1 cellular context compared by ENCODE assay signal in the genomic region with DNA sequence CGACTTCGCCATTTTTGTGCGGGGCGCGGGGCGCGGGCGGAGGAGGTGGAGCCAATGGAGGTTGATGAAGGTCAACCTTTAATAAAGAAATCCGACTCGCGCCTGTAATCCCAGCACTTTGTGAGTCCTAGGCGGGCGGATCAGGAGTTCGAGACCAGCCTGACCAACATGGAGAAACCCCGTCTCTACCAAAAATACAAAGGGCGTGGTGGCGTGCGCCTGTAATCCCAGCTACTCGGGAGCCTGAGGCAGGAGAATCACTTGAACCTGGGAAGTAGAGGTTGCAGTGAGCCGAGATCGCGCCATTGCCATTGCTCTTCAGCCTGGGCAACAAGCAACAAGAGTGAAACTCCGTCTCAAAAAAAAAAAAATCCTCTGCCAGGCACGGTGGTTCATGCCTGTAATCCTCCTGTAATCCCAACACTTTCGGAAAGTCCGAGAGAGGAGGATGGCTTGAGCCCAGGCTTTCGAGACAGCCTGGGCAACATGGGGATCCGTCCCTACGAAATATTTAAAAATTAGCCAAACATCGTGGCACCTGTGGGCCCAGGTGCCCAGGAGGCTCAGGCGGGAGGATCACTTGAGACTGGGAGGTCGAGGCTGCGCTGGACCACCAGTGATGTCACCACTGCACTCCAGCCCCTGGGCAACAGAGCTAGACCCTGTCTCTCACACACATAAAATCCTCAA.
TF ChIP-seq lines count a peak whose summit lies in the region.

No MANE protein-coding gene starts in this region.

TF ChIP-seq in HepG2, 621 proteins besides CTCF, POLR2A, EP300 and RAD21 (continued from another document):
- TF ChIP-seq, protein P1, sequence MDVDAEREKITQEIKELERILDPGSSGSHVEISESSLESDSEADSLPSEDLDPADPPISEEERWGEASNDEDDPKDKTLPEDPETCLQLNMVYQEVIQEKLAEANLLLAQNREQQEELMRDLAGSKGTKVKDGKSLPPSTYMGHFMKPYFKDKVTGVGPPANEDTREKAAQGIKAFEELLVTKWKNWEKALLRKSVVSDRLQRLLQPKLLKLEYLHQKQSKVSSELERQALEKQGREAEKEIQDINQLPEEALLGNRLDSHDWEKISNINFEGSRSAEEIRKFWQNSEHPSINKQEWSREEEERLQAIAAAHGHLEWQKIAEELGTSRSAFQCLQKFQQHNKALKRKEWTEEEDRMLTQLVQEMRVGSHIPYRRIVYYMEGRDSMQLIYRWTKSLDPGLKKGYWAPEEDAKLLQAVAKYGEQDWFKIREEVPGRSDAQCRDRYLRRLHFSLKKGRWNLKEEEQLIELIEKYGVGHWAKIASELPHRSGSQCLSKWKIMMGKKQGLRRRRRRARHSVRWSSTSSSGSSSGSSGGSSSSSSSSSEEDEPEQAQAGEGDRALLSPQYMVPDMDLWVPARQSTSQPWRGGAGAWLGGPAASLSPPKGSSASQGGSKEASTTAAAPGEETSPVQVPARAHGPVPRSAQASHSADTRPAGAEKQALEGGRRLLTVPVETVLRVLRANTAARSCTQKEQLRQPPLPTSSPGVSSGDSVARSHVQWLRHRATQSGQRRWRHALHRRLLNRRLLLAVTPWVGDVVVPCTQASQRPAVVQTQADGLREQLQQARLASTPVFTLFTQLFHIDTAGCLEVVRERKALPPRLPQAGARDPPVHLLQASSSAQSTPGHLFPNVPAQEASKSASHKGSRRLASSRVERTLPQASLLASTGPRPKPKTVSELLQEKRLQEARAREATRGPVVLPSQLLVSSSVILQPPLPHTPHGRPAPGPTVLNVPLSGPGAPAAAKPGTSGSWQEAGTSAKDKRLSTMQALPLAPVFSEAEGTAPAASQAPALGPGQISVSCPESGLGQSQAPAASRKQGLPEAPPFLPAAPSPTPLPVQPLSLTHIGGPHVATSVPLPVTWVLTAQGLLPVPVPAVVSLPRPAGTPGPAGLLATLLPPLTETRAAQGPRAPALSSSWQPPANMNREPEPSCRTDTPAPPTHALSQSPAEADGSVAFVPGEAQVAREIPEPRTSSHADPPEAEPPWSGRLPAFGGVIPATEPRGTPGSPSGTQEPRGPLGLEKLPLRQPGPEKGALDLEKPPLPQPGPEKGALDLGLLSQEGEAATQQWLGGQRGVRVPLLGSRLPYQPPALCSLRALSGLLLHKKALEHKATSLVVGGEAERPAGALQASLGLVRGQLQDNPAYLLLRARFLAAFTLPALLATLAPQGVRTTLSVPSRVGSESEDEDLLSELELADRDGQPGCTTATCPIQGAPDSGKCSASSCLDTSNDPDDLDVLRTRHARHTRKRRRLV (CRISPR knock-in tag; IDR thresholded peaks at IDR 0.05): 0 out of 2 replicates have a peak, but pooled peaks have one; percentile 12
- TF ChIP-seq ZSCAN29 (CRISPR knock-in tag; conservative IDR thresholded peaks at IDR 0.05): 0 out of 2 replicates have a peak, but pooled peaks have one; percentile 66
- TF ChIP-seq, protein P2, sequence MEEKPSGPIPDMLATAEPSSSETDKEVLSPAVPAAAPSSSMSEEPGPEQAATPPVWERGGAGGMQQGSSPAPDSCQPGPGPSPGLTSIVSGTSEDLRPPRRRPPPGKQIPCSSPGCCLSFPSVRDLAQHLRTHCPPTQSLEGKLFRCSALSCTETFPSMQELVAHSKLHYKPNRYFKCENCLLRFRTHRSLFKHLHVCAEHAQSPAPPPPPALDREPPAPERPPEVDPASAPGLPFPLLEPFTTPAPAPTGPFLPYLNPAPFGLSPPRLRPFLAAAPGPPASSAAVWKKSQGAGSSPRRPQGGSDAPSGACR (CRISPR knock-in tag; IDR thresholded peaks at IDR 0.05): peak; percentile 96
- TF ChIP-seq ZNF292 (CRISPR knock-in tag; IDR thresholded peaks at IDR 0.05; ENCODE audit: borderline replicate concordance, low read depth): no peak
- TF ChIP-seq, protein P3, sequence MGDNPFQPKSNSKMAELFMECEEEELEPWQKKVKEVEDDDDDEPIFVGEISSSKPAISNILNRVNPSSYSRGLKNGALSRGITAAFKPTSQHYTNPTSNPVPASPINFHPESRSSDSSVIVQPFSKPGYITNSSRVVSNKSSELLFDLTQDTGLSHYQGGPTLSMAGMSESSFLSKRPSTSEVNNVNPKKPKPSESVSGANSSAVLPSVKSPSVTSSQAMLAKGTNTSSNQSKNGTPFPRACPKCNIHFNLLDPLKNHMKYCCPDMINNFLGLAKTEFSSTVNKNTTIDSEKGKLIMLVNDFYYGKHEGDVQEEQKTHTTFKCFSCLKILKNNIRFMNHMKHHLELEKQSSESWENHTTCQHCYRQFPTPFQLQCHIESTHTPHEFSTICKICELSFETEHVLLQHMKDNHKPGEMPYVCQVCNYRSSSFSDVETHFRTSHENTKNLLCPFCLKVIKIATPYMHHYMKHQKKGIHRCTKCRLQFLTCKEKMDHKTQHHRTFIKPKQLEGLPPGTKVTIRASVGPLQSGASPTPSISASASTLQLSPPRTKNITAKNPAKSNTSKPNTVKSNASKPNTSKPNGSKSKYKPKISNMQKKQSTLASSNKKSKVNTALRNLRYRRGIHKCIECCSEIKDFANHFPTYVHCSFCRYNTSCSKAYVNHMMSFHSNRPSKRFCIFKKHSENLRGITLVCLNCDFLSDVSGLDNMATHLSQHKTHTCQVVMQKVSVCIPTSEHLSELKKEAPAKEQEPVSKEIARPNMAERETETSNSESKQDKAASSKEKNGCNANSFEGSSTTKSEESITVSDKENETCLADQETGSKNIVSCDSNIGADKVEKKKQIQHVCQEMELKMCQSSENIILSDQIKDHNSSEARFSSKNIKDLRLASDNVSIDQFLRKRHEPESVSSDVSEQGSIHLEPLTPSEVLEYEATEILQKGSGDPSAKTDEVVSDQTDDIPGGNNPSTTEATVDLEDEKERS (CRISPR knock-in tag; IDR thresholded peaks at IDR 0.05): 0 out of 2 replicates have a peak, but pooled peaks have one; percentile 11
- TF ChIP-seq, protein P4, sequence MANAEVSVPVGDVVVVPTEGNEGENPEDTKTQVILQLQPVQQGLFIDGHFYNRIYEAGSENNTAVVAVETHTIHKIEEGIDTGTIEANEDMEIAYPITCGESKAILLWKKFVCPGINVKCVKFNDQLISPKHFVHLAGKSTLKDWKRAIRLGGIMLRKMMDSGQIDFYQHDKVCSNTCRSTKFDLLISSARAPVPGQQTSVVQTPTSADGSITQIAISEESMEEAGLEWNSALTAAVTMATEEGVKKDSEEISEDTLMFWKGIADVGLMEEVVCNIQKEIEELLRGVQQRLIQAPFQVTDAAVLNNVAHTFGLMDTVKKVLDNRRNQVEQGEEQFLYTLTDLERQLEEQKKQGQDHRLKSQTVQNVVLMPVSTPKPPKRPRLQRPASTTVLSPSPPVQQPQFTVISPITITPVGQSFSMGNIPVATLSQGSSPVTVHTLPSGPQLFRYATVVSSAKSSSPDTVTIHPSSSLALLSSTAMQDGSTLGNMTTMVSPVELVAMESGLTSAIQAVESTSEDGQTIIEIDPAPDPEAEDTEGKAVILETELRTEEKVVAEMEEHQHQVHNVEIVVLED (CRISPR knock-in tag; IDR thresholded peaks at IDR 0.05; ENCODE audit: borderline replicate concordance): 0 out of 2 replicates have a peak, but pooled peaks have one; percentile 1
